13 cellular contexts compared by ENCODE assay signal in genomic region chr12:104747956-104748355, GRCh38.
A peak's percentile ranks its signal among the peaks of the same experiment; 100 is the strongest.
DNase-seq lines count a peak whose midpoint lies in the region; ATAC-seq, FAIRE-seq and TF ChIP-seq lines count a peak whose summit lies in the region.
"Had no signal": no experiment of that assay in that cellular context is flagged by ENCODE, and none has a peak within 500 bp of the region (broad histone marks: within the 10 kb centered on the region; RNA-seq: fewer than 3 reads in every experiment).

No MANE protein-coding gene starts in this region.

- no peaks in the 10 kb centered on the region for H3K27me3 Mint-ChIP-seq in T-cell
- H3K27me3 Mint-ChIP-seq: IgD-negative memory B cell had no signal

- FAIRE-seq in GM12891 (lab: Jason Lieb, UNC), result no peak

- no peak overlapping the region for H2AFZ ChIP-seq in osteoblast (ENCODE audit: low read length)

- H3K4me2 ChIP-seq in osteoblast (ENCODE audit: insufficient read depth, low read length), result no peak overlapping the region

- H3K9me3 ChIP-seq in osteoblast (ENCODE audit: low read depth, low read length) (no peaks in the 10 kb centered on the region), MG63 (no peaks in the 10 kb centered on the region)
- H3K9me3 ChIP-seq: psoas muscle had no signal

- peaks cover 0 to 1% (median 0%) of the 10 kb centered on the region in 3 donors for H3K9me3 Mint-ChIP-seq in T-cell

- peak overlapping the region; percentile 59 to 65 for H3K27ac Mint-ChIP-seq in T-cell

- H3K36me3 ChIP-seq in osteoblast (ENCODE audit: insufficient read depth, low read length) (no peaks in the 10 kb centered on the region), MG63 (no peaks in the 10 kb centered on the region)

- H3K4me3 Mint-ChIP-seq in T-cell, result peak overlapping the region; percentile 1 to 52 (median 32)
- H3K4me3 Mint-ChIP-seq: IgD-negative memory B cell had no signal

- ATAC-seq in T-cell (replicated peaks in 1 of 4), result peak in 2 of 4 experiments; percentile 44 to 77

- peaks cover 62 to 75% (median 68%) of the 10 kb centered on the region in 3 donors for H3K4me1 Mint-ChIP-seq in T-cell

- H3K4me3 ChIP-seq in coronary artery (no peak overlapping the region), osteoblast (ENCODE audit: insufficient read depth, low read length) (no peak overlapping the region), MG63 (no peak overlapping the region)
- H3K4me3 ChIP-seq: psoas muscle had no signal

- TF ChIP-seq CTCF in coronary artery (IDR thresholded peaks at IDR 0.05) (no peak), osteoblast (IDR thresholded peaks at IDR 0.05; ENCODE audit: extremely low read depth, low read depth, low read length) (no peak)

- POLR2A ChIA-PET in T-cell (lab: Charles Lee), result no interaction called here

- TF ChIP-seq POLR2A in GM12891 (IDR thresholded peaks at IDR 0.05; ENCODE audit: low read depth, low read length), result no peak

- DNase-seq in stimulated activated CD4-positive, alpha-beta T cell treated with anti-CD3 and anti-CD28 coated beads, Interleukin-4, amount 100 ng/mL, for 24 hours, result peak; percentile 15
- no peak for DNase-seq in stimulated activated CD4-positive, alpha-beta T cell treated with anti-CD3 and anti-CD28 coated beads, Interleukin-12 subunit alpha, Interleukin-12 subunit beta, amount 100 ng/mL, for 4 hours
- DNase-seq in T-cell (peak in 8 of 34 experiments; percentile 8 to 29 (median 20)), coronary artery (ENCODE audit: low spot score) (peak; percentile 41), GM12891 (ENCODE audit: insufficient read length, low spot score) (no peak), osteoblast (ENCODE audit: insufficient read length, low spot score, missing footprints) (no peak), MG63 (no peak), NCI-H1105 (lab: John Stamatoyannopoulos, UW) (no peak)
- DNase-seq: NCI-H1417, NCI-H526, psoas muscle, SHP77 treated with DMSO at 0.1 percent for 48 hours had no signal

- CTCF ChIA-PET in T-cell (lab: Charles Lee), result interaction anchor here in 1 of 2 donors (0.6 kb wide), 1 partner anchor 61 kb away, joined by 3 read pairs; no protein-coding TSS in a partner anchor

- H4K20me1 ChIP-seq in osteoblast (ENCODE audit: insufficient read depth, low read length), result peaks cover 1% of the 10 kb centered on the region

- H3K27ac ChIP-seq in coronary artery, result peak overlapping the region in 1 of 2 donors; percentile 63
- H3K27ac ChIP-seq in osteoblast (ENCODE audit: low read depth, low read length), result no peak overlapping the region
- H3K27ac ChIP-seq: psoas muscle had no signal

- peaks cover 13% of the 10 kb centered on the region for H3K36me3 Mint-ChIP-seq in T-cell

- H3K27me3 ChIP-seq in osteoblast (ENCODE audit: insufficient read depth, low read length) (no peaks in the 10 kb centered on the region), MG63 (no peaks in the 10 kb centered on the region)

- H3K79me2 ChIP-seq in osteoblast (ENCODE audit: insufficient read depth, low read length), result peaks cover 3% of the 10 kb centered on the region

- H3K4me1 ChIP-seq in osteoblast (ENCODE audit: insufficient read depth, low read length), result peaks cover 19% of the 10 kb centered on the region
- H3K4me1 ChIP-seq: psoas muscle had no signal

TF ChIP-seq in GM12891, 5 proteins besides CTCF, POLR2A, EP300 and RAD21:
- TF ChIP-seq POLR2AphosphoS5 (IDR thresholded peaks at IDR 0.05; ENCODE audit: low read depth, low read length) (no peak), SPI1 (IDR thresholded peaks at IDR 0.05; ENCODE audit: low read depth, low read length) (no peak), TAF1 (IDR thresholded peaks at IDR 0.05; ENCODE audit: low read depth, low read length) (no peak), POU2F2 (IDR thresholded peaks at IDR 0.05; ENCODE audit: low read depth, low read length) (no peak), PAX5 (IDR thresholded peaks at IDR 0.05; ENCODE audit: insufficient read depth, low read length, severe bottlenecking) (no peak)

Comparison
In these comparisons a context has a peak if more than half of its experiments do, and no peak if none do; other contexts are left out.
1. DNase-seq: peak in stimulated activated CD4-positive, alpha-beta T cell treated with anti-CD3 and anti-CD28 coated beads, Interleukin-4, amount 100 ng/mL, for 24 hours (single experiment) and coronary artery (single experiment); none in stimulated activated CD4-positive, alpha-beta T cell treated with anti-CD3 and anti-CD28 coated beads, Interleukin-12 subunit alpha, Interleukin-12 subunit beta, amount 100 ng/mL, for 4 hours (single experiment), GM12891 (single experiment), osteoblast (single experiment), MG63 (single experiment) and NCI-H1105 (single experiment).